11 cellular contexts compared by ENCODE assay signal in the genomic region with DNA sequence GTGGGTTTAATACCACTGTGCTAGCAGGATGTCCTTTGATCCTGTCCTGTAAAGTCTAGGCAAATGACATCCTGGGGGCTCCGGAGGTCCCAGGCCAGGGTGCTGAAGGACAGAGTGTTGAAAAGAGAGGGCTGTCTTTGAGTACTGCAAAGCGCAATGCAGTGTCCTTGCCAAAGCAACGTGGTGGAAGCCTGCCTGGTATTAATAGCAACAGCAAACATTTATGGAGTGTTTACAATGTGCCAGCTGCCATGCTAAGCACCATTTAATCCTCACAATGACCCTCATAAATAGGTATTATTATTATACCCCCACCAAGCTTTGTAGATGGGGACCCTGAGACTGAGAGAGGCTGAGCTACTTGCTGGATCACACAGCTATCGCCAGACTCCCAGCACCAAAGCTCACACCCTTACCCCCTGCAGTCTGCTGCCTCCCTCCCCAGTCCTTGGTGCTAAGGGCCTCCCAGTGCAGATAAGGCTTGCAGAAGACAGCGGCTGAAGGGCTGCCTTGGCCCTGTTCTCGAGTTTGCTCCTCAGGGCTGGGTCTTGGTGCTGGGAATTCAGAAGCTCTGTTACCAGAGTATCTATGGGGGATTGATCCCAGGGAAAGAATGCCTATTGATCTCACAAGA.
DNase-seq lines count a peak whose midpoint lies in the region; ATAC-seq and TF ChIP-seq lines count a peak whose summit lies in the region.
"Had no signal": no experiment of that assay in that cellular context is flagged by ENCODE, and none has a peak within 500 bp of the region (broad histone marks: within the 10 kb centered on the region; RNA-seq: fewer than 3 reads in every experiment).

No MANE protein-coding gene starts in this region.

- WGBS in heart right ventricle, 2 donors = 47 to 55% methylated on average over 6 of the region's 6 CpGs

- H3K27me3 ChIP-seq in heart right ventricle = no peaks in the 10 kb centered on the region

- DNase-seq in DMS53 treated with DMSO at 0.1 percent for 48 hours (lab: John Stamatoyannopoulos, UW; ENCODE audit: unreplicated experiment) (peak; percentile 55), NCI-H1092 treated with DMSO at 0.1 percent for 48 hours (lab: John Stamatoyannopoulos, UW) (peak; percentile 98), NCI-H2196 (lab: John Stamatoyannopoulos, UW; ENCODE audit: unreplicated experiment) (peak; percentile 67), heart right ventricle (peak in 1 of 2 donors; percentile 11), G401 (ENCODE audit: low spot score) (no peak), inferior parietal cortex (ENCODE audit: extremely low spot score) (no peak)
- DNase-seq: activated naive CD4-positive, alpha-beta T cell treated with Interleukin-2 at 50 U/mL for 16 hours; occipital lobe; stimulated activated naive CD4-positive, alpha-beta T cell treated with Interleukin-2 at 50 U/mL for 16 hours had no signal

- no peaks in the 10 kb centered on the region for H3K9me3 ChIP-seq in heart right ventricle

- in situ Hi-C loops in G401 (cut with HindIII; ENCODE audit: low sequenced_read_pairs) = no loop called here

- H3K27ac ChIP-seq in heart right ventricle = no peak overlapping the region
- H3K27ac ChIP-seq: SK-N-MC had no signal

- no peak for TF ChIP-seq CTCF in heart right ventricle (IDR thresholded peaks at IDR 0.05)

- peaks cover 0 to 11% (median 4%) of the 10 kb centered on the region in 9 donors for H3K4me1 ChIP-seq in heart right ventricle

- H3K4me3 ChIP-seq in heart right ventricle = no peak overlapping the region
- H3K4me3 ChIP-seq: SK-N-MC had no signal

- H3K36me3 ChIP-seq in heart right ventricle = no peaks in the 10 kb centered on the region

- ATAC-seq in heart right ventricle (peak in 6 of 8 donors; percentile 65 to 88 (median 76)), GM21528 (IDR thresholded peaks at IDR 0.05; ENCODE audit: low FRiP score, unreplicated experiment) (no peak)

- intact Hi-C loops in heart right ventricle (cut with DNase I) = no loop called here

Comparison
In these comparisons a context has a peak if more than half of its experiments do, and no peak if none do; other contexts are left out.
1. DNase-seq: peak in DMS53 treated with DMSO at 0.1 percent for 48 hours (single experiment), NCI-H1092 treated with DMSO at 0.1 percent for 48 hours (single experiment) and NCI-H2196 (single experiment); none in G401 (single experiment) and inferior parietal cortex (single experiment).